Comparison of ENCODE assay signal across 24 cellular contexts in genomic region chr14:104294628-104294982, GRCh38.
DNase-seq lines count a peak whose midpoint lies in the region; ATAC-seq and TF ChIP-seq lines count a peak whose summit lies in the region.
"Had no signal": no experiment of that assay in that cellular context is flagged by ENCODE, and none has a peak within 500 bp of the region (broad histone marks: within the 10 kb centered on the region; RNA-seq: fewer than 3 reads in every experiment).

No MANE protein-coding gene starts in this region.

- TF ChIP-seq EP300 in transverse colon (IDR thresholded peaks at IDR 0.05; ENCODE audit: low read depth), result no peak

- no peaks in the 10 kb centered on the region for H3K36me3 ChIP-seq in transverse colon
- H3K36me3 ChIP-seq: brain microvascular endothelial cell had no signal

- TF ChIP-seq POLR2A in transverse colon (IDR thresholded peaks at IDR 0.05), result no peak

- no peaks in the 10 kb centered on the region for H3K9me3 Mint-ChIP-seq in activated naive CD4-positive, alpha-beta T cell treated with anti-CD3 and anti-CD28 coated beads, Interleukin-2, amount 50 U/mL, for 72 hours
- no peaks in the 10 kb centered on the region for H3K9me3 Mint-ChIP-seq in WTC11
- H3K9me3 Mint-ChIP-seq: activated CD4-positive, alpha-beta memory T cell treated with anti-CD3 and anti-CD28 coated beads for 36 hours; activated T-cell treated with anti-CD3 and anti-CD28 coated beads, Interleukin-2, amount 50 U/mL, for 24 hours; CD8-positive, alpha-beta T cell; IgD-negative memory B cell; nephron progenitor cell had no signal

- WGBS in transverse colon (ENCODE audit: low coverage in 1 of 2), 2 donors, result 40% methylated on average over 11 of the region's 11 CpGs; no CpG with 5 or more reads in 1 of the 2 donors

- no peaks in the 10 kb centered on the region for H3K9me3 ChIP-seq in transverse colon

- in situ Hi-C loops in transverse colon (cut with MboI; ENCODE audit: low pct_ligation_motif_present in 1 of 4, low pct_unique_long_range_greater_than_20kb in 1 of 4, low sequenced_read_pairs in 3 of 4), result no loop called here

- peak; percentile 2 for DNase-seq in activated naive CD4-positive, alpha-beta T cell treated with anti-CD3 and anti-CD28 coated beads, Interleukin-2, amount 50 U/mL, for 16 hours
- no peak for DNase-seq in activated naive CD4-positive, alpha-beta T cell treated with anti-CD3 and anti-CD28 coated beads, Interleukin-2, amount 50 U/mL, for 72 hours (ENCODE audit: low spot score in 2 of 2)
- DNase-seq in WTC11 (ENCODE audit: low spot score) (peak; percentile 7), left colon (peak; percentile 44 to 48), transverse colon (peak; percentile 20), NCI-H187 (lab: John Stamatoyannopoulos, UW) (no peak)
- DNase-seq: activated CD4-positive, alpha-beta memory T cell treated with anti-CD3 and anti-CD28 coated beads for 36 hours; activated T-cell treated with anti-CD3 and anti-CD28 coated beads, Interleukin-2, amount 50 U/mL, for 24 hours; brain microvascular endothelial cell; CD8-positive, alpha-beta T cell; DND-41; foreskin fibroblast; midbrain; MM.1S; NCI-H226; nephron progenitor cell; NK-92 treated with Interleukin-12 subunit alpha and Interleukin-12 subunit beta, amount 100 ng/mL, for 24 hours; stimulated activated CD4-positive, alpha-beta T cell treated with anti-CD3 and anti-CD28 coated beads, Interleukin-12 subunit alpha, Interleukin-12 subunit beta, amount 100 ng/mL, for 4 hours; substantia nigra had no signal

- no peak overlapping the region for H3K4me3 Mint-ChIP-seq in WTC11
- H3K4me3 Mint-ChIP-seq: activated CD4-positive, alpha-beta memory T cell treated with anti-CD3 and anti-CD28 coated beads for 36 hours; activated naive CD8-positive, alpha-beta T cell; activated T-cell treated with anti-CD3 and anti-CD28 coated beads, Interleukin-2, amount 50 U/mL, for 24 hours; CD8-positive, alpha-beta T cell; IgD-negative memory B cell; nephron progenitor cell had no signal

- H3K36me3 Mint-ChIP-seq in activated naive CD4-positive, alpha-beta T cell treated with anti-CD3 and anti-CD28 coated beads, Interleukin-2, amount 50 U/mL, for 72 hours, result no peaks in the 10 kb centered on the region
- H3K36me3 Mint-ChIP-seq in WTC11, result no peaks in the 10 kb centered on the region
- H3K36me3 Mint-ChIP-seq: activated CD4-positive, alpha-beta memory T cell treated with anti-CD3 and anti-CD28 coated beads for 36 hours; activated naive CD8-positive, alpha-beta T cell; CD8-positive, alpha-beta T cell; IgD-negative memory B cell had no signal

- peaks cover 0 to 25% (median 19%) of the 10 kb centered on the region in 4 donors for H3K4me1 ChIP-seq in transverse colon

- peaks cover 42% of the 10 kb centered on the region for H3K4me1 Mint-ChIP-seq in WTC11
- H3K4me1 Mint-ChIP-seq: IgD-negative memory B cell had no signal

- H3K27ac Mint-ChIP-seq in activated naive CD4-positive, alpha-beta T cell treated with anti-CD3 and anti-CD28 coated beads, Interleukin-2, amount 50 U/mL, for 72 hours, result no peak overlapping the region
- no peak overlapping the region for H3K27ac Mint-ChIP-seq in WTC11
- H3K27ac Mint-ChIP-seq: activated CD4-positive, alpha-beta memory T cell treated with anti-CD3 and anti-CD28 coated beads for 36 hours; activated naive CD8-positive, alpha-beta T cell; activated T-cell treated with anti-CD3 and anti-CD28 coated beads, Interleukin-2, amount 50 U/mL, for 24 hours; CD8-positive, alpha-beta T cell; IgD-negative memory B cell; nephron progenitor cell had no signal

- no peak overlapping the region for H3K4me3 ChIP-seq in transverse colon
- H3K4me3 ChIP-seq: hepatocyte had no signal

- POLR2A ChIA-PET in WTC11 (lab: Charles Lee), result no interaction called here

- H3K27me3 ChIP-seq in transverse colon, result peaks cover 5% of the 10 kb centered on the region
- H3K27me3 ChIP-seq: brain microvascular endothelial cell, hepatocyte had no signal

- no peak overlapping the region for H3K27ac ChIP-seq in transverse colon
- H3K27ac ChIP-seq: brain microvascular endothelial cell, hepatocyte had no signal

- intact Hi-C loops in left colon (cut with DNase I, micrococcal nuclease), result no loop called here
- intact Hi-C loops in transverse colon (cut with DNase I; ENCODE audit: low total_unique reads), result no loop called here

- no peak for ATAC-seq in activated naive CD4-positive, alpha-beta T cell treated with anti-CD3 and anti-CD28 coated beads, Interleukin-2, amount 50 U/mL, for 72 hours
- ATAC-seq in WTC11 (no peak), left colon (peak; percentile 46), HG02759 (IDR thresholded peaks at IDR 0.05; ENCODE audit: unreplicated experiment) (no peak), GM21390 (IDR thresholded peaks at IDR 0.05; ENCODE audit: unreplicated experiment) (no peak)
- ATAC-seq: CD8-positive, alpha-beta T cell had no signal

- no peaks in the 10 kb centered on the region; the same call in 1 of the 2 replicates for H3K27me3 Mint-ChIP-seq in WTC11 (ENCODE audit: low read depth)
- H3K27me3 Mint-ChIP-seq: activated naive CD8-positive, alpha-beta T cell had no signal

- CTCF ChIA-PET in WTC11 (lab: Charles Lee), result interaction anchor here (0.9 to 1.9 kb wide), 7 partner anchors 8 to 219 kb away, joined by 3 to 9 read pairs (median 3); no protein-coding TSS in a partner anchor

- no peak for TF ChIP-seq CTCF in WTC11 (IDR thresholded peaks at IDR 0.05)
- no peak for TF ChIP-seq CTCF in transverse colon (IDR thresholded peaks at IDR 0.05)

TF ChIP-seq in WTC11, 78 proteins besides CTCF, POLR2A, EP300 and RAD21 (continues in another document):
- TF ChIP-seq FOXJ3 (CRISPR knock-in tag; IDR thresholded peaks at IDR 0.05; ENCODE audit: borderline replicate concordance) (no peak), JUN (CRISPR knock-in tag; IDR thresholded peaks at IDR 0.05) (no peak), MAX (CRISPR knock-in tag; IDR thresholded peaks at IDR 0.05) (no peak), RORB (CRISPR knock-in tag; IDR thresholded peaks at IDR 0.05) (no peak), FOXP4 (CRISPR knock-in tag; IDR thresholded peaks at IDR 0.05) (no peak), JAZF1 (CRISPR knock-in tag; IDR thresholded peaks at IDR 0.05) (no peak), ZMAT4 (CRISPR knock-in tag; IDR thresholded peaks at IDR 0.05) (no peak), NR1H2 (CRISPR knock-in tag; IDR thresholded peaks at IDR 0.05) (no peak), PREB (CRISPR knock-in tag; IDR thresholded peaks at IDR 0.05; ENCODE audit: borderline replicate concordance) (no peak)

Comparison
In these comparisons a context has a peak if more than half of its experiments do, and no peak if none do; other contexts are left out.
1. DNase-seq: peak in activated naive CD4-positive, alpha-beta T cell treated with anti-CD3 and anti-CD28 coated beads, Interleukin-2, amount 50 U/mL, for 16 hours (single experiment), WTC11 (single experiment), left colon (2 of 2) and transverse colon (single experiment); none in activated naive CD4-positive, alpha-beta T cell treated with anti-CD3 and anti-CD28 coated beads, Interleukin-2, amount 50 U/mL, for 72 hours (0 of 2) and NCI-H187 (0 of 2).